ENCODE assay signal across 35 cellular contexts in the genomic region with DNA sequence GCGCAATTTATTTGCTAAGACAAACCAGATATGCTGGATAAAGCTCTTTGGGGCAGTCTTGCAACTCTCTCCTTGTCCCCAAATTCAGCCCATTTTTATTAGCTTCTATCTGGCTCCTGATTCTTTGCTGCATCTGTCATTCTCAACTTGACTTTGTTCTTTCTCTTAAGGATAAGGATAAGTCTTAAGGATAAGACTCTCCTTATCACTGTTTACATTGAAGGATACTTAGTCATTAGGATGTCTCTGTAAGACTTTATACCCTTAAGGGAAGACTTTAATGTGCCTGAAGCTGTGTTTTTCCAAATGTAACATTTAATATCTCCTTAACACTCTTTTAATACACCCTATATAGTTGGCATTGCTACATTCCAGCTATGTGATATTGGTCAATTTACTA.
"Had no signal": no experiment of that assay in that cellular context is flagged by ENCODE, and none has a peak within 500 bp of the region (broad histone marks: within the 10 kb centered on the region; RNA-seq: fewer than 3 reads in every experiment).

No MANE protein-coding gene starts in this region.

- H3K27me3 ChIP-seq: adrenal gland, ascending aorta, brain microvascular endothelial cell, esophagus squamous epithelium, gastrocnemius medialis, pancreas, sigmoid colon, suprapubic skin, tibial artery, upper lobe of right lung had no signal

- H3K9me3 ChIP-seq: adrenal gland, ascending aorta, esophagus squamous epithelium, gastrocnemius medialis, pancreas, psoas muscle, sigmoid colon, suprapubic skin, tibial artery, upper lobe of right lung had no signal

- H3K36me3 Mint-ChIP-seq: activated naive CD8-positive, alpha-beta T cell treated with anti-CD3 and anti-CD28 coated beads for 36 hours; mesothelial cell of epicardium; naive B cell had no signal

- ATAC-seq: activated CD4-positive, CD25-positive, alpha-beta regulatory T cell treated with anti-CD3 and anti-CD28 coated beads, Interleukin-2, amount 50 U/mL, for 24 hours; gastrocnemius medialis; left cardiac atrium; left ventricle myocardium superior; pancreas; psoas muscle; upper lobe of right lung had no signal

- H3K36me3 ChIP-seq: adrenal gland, ascending aorta, brain microvascular endothelial cell, esophagus squamous epithelium, gastrocnemius medialis, pancreas, sigmoid colon, suprapubic skin, tibial artery, upper lobe of right lung had no signal

- H3K4me1 ChIP-seq: adrenal gland, ascending aorta, esophagus squamous epithelium, gastrocnemius medialis, psoas muscle, sigmoid colon, suprapubic skin, tibial artery, upper lobe of right lung had no signal

- H3K27ac ChIP-seq: adrenal gland, ascending aorta, brain microvascular endothelial cell, epithelial cell of prostate, esophagus squamous epithelium, gastrocnemius medialis, pancreas, psoas muscle, sigmoid colon, suprapubic skin, tibial artery, upper lobe of right lung, VCaP had no signal

- H3K9me3 Mint-ChIP-seq: activated naive CD4-positive, alpha-beta T cell treated with anti-CD3 and anti-CD28 coated beads for 36 hours; activated naive CD8-positive, alpha-beta T cell treated with anti-CD3 and anti-CD28 coated beads for 36 hours; dendritic cell treated with granulocyte-macrophage colony-stimulating factor and Interleukin-4, amounts not matched to agents 40 ng/mL and 50 ng/mL, for 4 days; naive B cell; neural crest cell had no signal

- DNase-seq: activated CD4-positive, alpha-beta T cell treated with anti-CD3 and anti-CD28 coated beads for 48 hours; activated CD4-positive, alpha-beta T cell treated with anti-CD3 and anti-CD28 coated beads, Interleukin-2, amount 50 U/mL, for 48 hours; activated CD8-positive, alpha-beta memory T cell treated with anti-CD3 and anti-CD28 coated beads for 24 hours; activated effector memory CD4-positive, alpha-beta T cell treated with anti-CD3 and anti-CD28 coated beads, Interleukin-2, amount 50 U/mL, for 16 hours; activated naive CD4-positive, alpha-beta T cell treated with anti-CD3 and anti-CD28 coated beads for 36 hours; activated naive CD8-positive, alpha-beta T cell treated with anti-CD3 and anti-CD28 coated beads for 36 hours; adrenal gland; brain microvascular endothelial cell; caudate nucleus; esophagus squamous epithelium; gastrocnemius medialis; glutamatergic neuron; islet precursor cell; left cardiac atrium; left ventricle myocardium superior; naive B cell; nucleus accumbens; pancreas; psoas muscle; sigmoid colon; small intestine; stimulated activated CD4-positive, alpha-beta T cell treated with anti-CD3 and anti-CD28 coated beads, Interleukin-1b, Interleukin-23, amount 100 ng/mL, for 48 hours; stimulated activated naive CD4-positive, alpha-beta T cell; tibial artery; upper lobe of right lung had no signal

- H3K4me3 Mint-ChIP-seq: activated naive CD4-positive, alpha-beta T cell treated with anti-CD3 and anti-CD28 coated beads for 36 hours; activated naive CD8-positive, alpha-beta T cell treated with anti-CD3 and anti-CD28 coated beads for 36 hours; dendritic cell treated with granulocyte-macrophage colony-stimulating factor and Interleukin-4, amounts not matched to agents 40 ng/mL and 50 ng/mL, for 4 days; mesothelial cell of epicardium; neural crest cell had no signal

- H3K27ac Mint-ChIP-seq: activated naive CD4-positive, alpha-beta T cell treated with anti-CD3 and anti-CD28 coated beads for 36 hours; activated naive CD8-positive, alpha-beta T cell treated with anti-CD3 and anti-CD28 coated beads for 36 hours; dendritic cell treated with granulocyte-macrophage colony-stimulating factor and Interleukin-4, amounts not matched to agents 40 ng/mL and 50 ng/mL, for 4 days; mesothelial cell of epicardium; naive B cell had no signal

- H3K4me1 Mint-ChIP-seq: activated naive CD8-positive, alpha-beta T cell treated with anti-CD3 and anti-CD28 coated beads for 36 hours; neural crest cell had no signal

- H3K27me3 Mint-ChIP-seq: dendritic cell treated with granulocyte-macrophage colony-stimulating factor and Interleukin-4, amounts not matched to agents 40 ng/mL and 50 ng/mL, for 4 days; naive B cell had no signal

- FAIRE-seq: endometrium, pancreas, small intestine, TTC549 had no signal

- H3K4me3 ChIP-seq: adrenal gland, ascending aorta, esophagus squamous epithelium, gastrocnemius medialis, pancreas, psoas muscle, sigmoid colon, suprapubic skin, tibial artery, upper lobe of right lung had no signal
